ENCODE assay signal across 30 cellular contexts in the genomic region with DNA sequence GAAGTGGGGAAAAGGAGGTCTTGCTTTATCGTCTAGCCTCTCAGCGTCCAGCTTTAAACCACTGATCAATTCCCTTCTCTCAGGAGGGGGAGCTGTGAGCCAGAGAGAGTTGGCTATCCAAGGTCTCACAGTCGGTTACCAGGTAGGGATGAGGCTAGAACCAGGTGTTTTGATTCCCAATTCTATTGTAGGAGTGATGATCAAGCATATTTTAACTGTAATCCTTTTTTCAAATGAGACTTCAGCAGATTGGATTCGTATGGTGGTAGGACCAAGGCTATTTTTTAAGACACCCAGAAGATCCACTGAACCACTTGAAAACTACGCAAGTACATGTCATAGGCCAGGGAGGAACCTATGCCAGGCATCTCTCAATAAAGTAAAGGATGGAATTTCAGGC. TPM values are rescaled to one million over a fixed set of nuclear protein-coding genes. Genes with fewer than 3 reads are reported as not detected.
"Had no signal": no experiment of that assay in that cellular context is flagged by ENCODE, and none has a peak within 500 bp of the region (broad histone marks: within the 10 kb centered on the region; RNA-seq: fewer than 3 reads in every experiment).

No MANE protein-coding gene starts in this region.

- H3K4me1 ChIP-seq: SJSA1 had no signal

- H3K27me3 ChIP-seq: brain microvascular endothelial cell, cardiac muscle cell, SJSA1 had no signal

- H3K27ac ChIP-seq: brain microvascular endothelial cell, cardiac muscle cell, RWPE1, SJSA1 had no signal

- H3K9me3 Mint-ChIP-seq: activated B cell treated with CpG ODN at 0.5 μM for 24 hours; activated CD4-positive, alpha-beta T cell treated with anti-CD3 and anti-CD28 coated beads, Interleukin-2, amount 10 ng/mL, durations not matched to agents 24 days and 14 days; activated naive CD4-positive, alpha-beta T cell treated with anti-CD3 and anti-CD28 coated beads for 36 hours; activated T-cell treated with anti-CD3 and anti-CD28 coated beads, Interleukin-2, amount 50 U/mL, for 24 hours; T-helper 1 cell treated with Interleukin-12 subunit alpha and Interleukin-12 subunit beta and Interleukin-4 antibody, amounts not matched to agents 30 μg/mL and 1 μg/mL, for 36 hours had no signal

- DNase-seq: activated B cell treated with CpG ODN at 0.5 μM for 24 hours; activated CD4-positive, alpha-beta T cell treated with anti-CD3 and anti-CD28 coated beads for 1 hour; activated CD4-positive, alpha-beta T cell treated with anti-CD3 and anti-CD28 coated beads, Interleukin-2, amount 10 ng/mL, durations not matched to agents 24 days and 14 days; activated CD4-positive, alpha-beta T cell treated with anti-CD3 and anti-CD28 coated beads, Interleukin-2, amount 50 U/mL, for 48 hours; activated CD8-positive, alpha-beta memory T cell treated with anti-CD3 and anti-CD28 coated beads, Interleukin-2, amount 10 ng/mL, durations not matched to agents 7 days and 5 days; activated effector memory CD4-positive, alpha-beta T cell treated with anti-CD3 and anti-CD28 coated beads, Interleukin-2, amount 50 U/mL, for 16 hours; activated naive CD4-positive, alpha-beta T cell treated with anti-CD3 and anti-CD28 coated beads for 36 hours; activated T-cell treated with anti-CD3 and anti-CD28 coated beads, Interleukin-2, amount 50 U/mL, for 24 hours; amygdala; brain microvascular endothelial cell; IMR-90; KG1; NCI-H1092; NCI-H1417; NCI-H1930; NCI-H2171; NCI-H2227 treated with DMSO at 0.1 percent for 48 hours; NCI-H526; NCI-H774; SHP77; SW 1271 had no signal

- H3K9me3 ChIP-seq: SJSA1 had no signal

- H3K36me3 ChIP-seq: brain microvascular endothelial cell, cardiac muscle cell had no signal

- ATAC-seq: activated CD8-positive, alpha-beta memory T cell treated with anti-CD3 and anti-CD28 coated beads, Interleukin-2, amount 10 ng/mL, durations not matched to agents 7 days and 5 days; Panc1; SK-N-SH treated with all-trans-retinoic acid at 6 μM for 48 hours had no signal

- H3K27ac Mint-ChIP-seq: activated B cell treated with CpG ODN at 0.5 μM for 24 hours; activated CD4-positive, alpha-beta T cell treated with anti-CD3 and anti-CD28 coated beads, Interleukin-2, amount 10 ng/mL, durations not matched to agents 24 days and 14 days; activated CD8-positive, alpha-beta memory T cell treated with anti-CD3 and anti-CD28 coated beads, Interleukin-2, amount 10 ng/mL, durations not matched to agents 7 days and 5 days; activated naive CD4-positive, alpha-beta T cell treated with anti-CD3 and anti-CD28 coated beads for 36 hours; activated naive CD8-positive, alpha-beta T cell; activated T-cell treated with anti-CD3 and anti-CD28 coated beads, Interleukin-2, amount 50 U/mL, for 24 hours; T-helper 1 cell treated with Interleukin-12 subunit alpha and Interleukin-12 subunit beta and Interleukin-4 antibody, amounts not matched to agents 30 μg/mL and 1 μg/mL, for 36 hours had no signal

- H3K4me3 ChIP-seq: cardiac muscle cell, SJSA1 had no signal

- H3K27me3 Mint-ChIP-seq: activated B cell treated with CpG ODN at 0.5 μM for 24 hours; activated CD4-positive, alpha-beta T cell treated with anti-CD3 and anti-CD28 coated beads, Interleukin-2, amount 10 ng/mL, durations not matched to agents 24 days and 14 days; activated CD8-positive, alpha-beta memory T cell treated with anti-CD3 and anti-CD28 coated beads, Interleukin-2, amount 10 ng/mL, durations not matched to agents 7 days and 5 days; activated naive CD8-positive, alpha-beta T cell; activated T-cell treated with anti-CD3 and anti-CD28 coated beads, Interleukin-2, amount 50 U/mL, for 24 hours had no signal

- H3K4me3 Mint-ChIP-seq: activated B cell treated with CpG ODN at 0.5 μM for 24 hours; activated CD4-positive, alpha-beta T cell treated with anti-CD3 and anti-CD28 coated beads, Interleukin-2, amount 10 ng/mL, durations not matched to agents 24 days and 14 days; activated CD8-positive, alpha-beta memory T cell treated with anti-CD3 and anti-CD28 coated beads, Interleukin-2, amount 10 ng/mL, durations not matched to agents 7 days and 5 days; activated naive CD4-positive, alpha-beta T cell treated with anti-CD3 and anti-CD28 coated beads for 36 hours; activated naive CD8-positive, alpha-beta T cell; activated T-cell treated with anti-CD3 and anti-CD28 coated beads, Interleukin-2, amount 50 U/mL, for 24 hours; T-helper 1 cell treated with Interleukin-12 subunit alpha and Interleukin-12 subunit beta and Interleukin-4 antibody, amounts not matched to agents 30 μg/mL and 1 μg/mL, for 36 hours had no signal

- H3K4me1 Mint-ChIP-seq: activated B cell treated with CpG ODN at 0.5 μM for 24 hours; activated CD8-positive, alpha-beta memory T cell treated with anti-CD3 and anti-CD28 coated beads, Interleukin-2, amount 10 ng/mL, durations not matched to agents 7 days and 5 days had no signal

RNA-seq across cellular contexts. Expression of gene INMT, which starts 27.6 kb away (rescaled TPM):
- total RNA-seq: activated CD4-positive, alpha-beta T cell treated with anti-CD3 and anti-CD28 coated beads, Interleukin-2, amount 10 ng/mL, durations not matched to agents 24 days and 14 days; MCF 10A; NCI-H460 had no signal
